Comparison of ENCODE assay signal across 8 cellular contexts in the genomic region with DNA sequence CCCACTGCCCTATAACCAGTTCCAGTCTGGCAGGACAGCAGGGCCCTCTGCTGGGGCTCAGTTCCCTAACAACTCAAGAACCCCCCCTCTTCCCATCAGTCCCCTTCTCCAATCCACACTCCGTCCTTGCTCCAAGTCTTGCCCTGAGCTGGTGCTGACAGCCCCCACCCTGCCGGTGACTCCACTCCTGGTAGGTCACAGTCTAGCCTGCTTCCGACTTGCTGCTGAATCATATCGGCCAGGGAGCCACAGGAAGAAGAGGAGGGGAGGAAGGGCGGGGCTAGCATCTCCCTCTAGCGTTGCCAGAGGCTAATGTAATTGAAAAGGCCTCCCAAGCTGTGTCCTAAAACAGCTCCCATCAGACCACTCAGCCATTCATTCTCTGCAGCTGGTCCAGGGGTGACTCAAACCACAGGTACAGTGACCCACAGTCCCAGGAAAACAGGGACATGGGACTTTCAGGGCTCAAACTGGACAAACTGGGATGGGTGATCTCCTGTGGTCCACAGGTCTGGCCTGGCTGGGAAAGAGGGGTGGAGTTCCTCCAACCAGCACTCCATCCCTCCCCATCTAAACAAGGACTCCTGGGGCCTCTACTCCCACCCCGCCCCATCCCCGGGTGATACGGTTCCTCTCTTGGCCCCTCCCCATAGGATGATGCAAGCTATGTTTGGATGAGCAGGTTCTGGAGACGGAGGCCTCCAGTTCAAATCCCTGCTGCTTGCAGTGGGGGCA.
DNase-seq lines count a peak whose midpoint lies in the region; ATAC-seq and TF ChIP-seq lines count a peak whose summit lies in the region.

No MANE protein-coding gene starts in this region.

- H3K27ac Mint-ChIP-seq in mesothelial cell of epicardium: no peak overlapping the region

- peak overlapping the region; percentile 37; the same call in 1 of the 2 replicates for H3K27ac ChIP-seq in Panc1 (ENCODE audit: low read length)

- CTCF ChIA-PET in Panc1 (lab: Charles Lee): interaction anchor here (0.6 kb wide), 1 partner anchor 192 kb away, joined by 4 read pairs; no protein-coding TSS in a partner anchor

- peaks cover 7% of the 10 kb centered on the region for H3K4me1 ChIP-seq in Panc1 (ENCODE audit: control insufficient read depth, insufficient read depth, low read length)

- H3K9me3 Mint-ChIP-seq in mesothelial cell of epicardium: no peaks in the 10 kb centered on the region

- H3K9me3 ChIP-seq in Panc1 (ENCODE audit: control insufficient read depth, insufficient read depth, low read depth, low read length): no peaks in the 10 kb centered on the region

- ATAC-seq in HG02840 (IDR thresholded peaks at IDR 0.05; ENCODE audit: low FRiP score, unreplicated experiment) (peak; percentile 43), Panc1 (peak; percentile 80), sciatic nerve (peak; percentile 43)

- in situ Hi-C loops in GM13977 (cut with MboI; ENCODE audit: low pct_unique_long_range_greater_than_20kb, low sequenced_read_pairs, unreplicated experiment) (no loop called here), Panc1 (cut with HindIII; ENCODE audit: low pct_unique_long_range_greater_than_20kb, low sequenced_read_pairs) (no loop called here)

- no TSS peak for BruUV-seq in Panc1 (replicated peaks; lab: Mats Ljungman, UMichigan)

- no peaks in the 10 kb centered on the region for H3K27me3 ChIP-seq in Panc1 (ENCODE audit: control insufficient read depth, insufficient read depth, low read length)

- POLR2A ChIA-PET in Panc1 (lab: Charles Lee): no interaction called here

- DNase-seq in GM13977 (ENCODE audit: low spot score): peak; percentile 82
- peak; percentile 50 for DNase-seq in Panc1 (ENCODE audit: low read depth, low spot score)
- peak; percentile 82 to 87 for DNase-seq in activated T-cell treated with anti-CD3 and anti-CD28 coated beads, Interleukin-2, amount 50 U/mL, for 48 hours
- DNase-seq in fibroblast of villous mesenchyme (ENCODE audit: low read depth): peak; percentile 89
- peak; percentile 80 for DNase-seq in sciatic nerve (ENCODE audit: low spot score)
- DNase-seq in NCI-H2029 treated with DMSO at 0.1 percent for 48 hours (lab: John Stamatoyannopoulos, UW): no peak
- no peak for DNase-seq in mesothelial cell of epicardium (ENCODE audit: low spot score in 2 of 2, unreplicated experiment in 2 of 2)

- no peaks in the 10 kb centered on the region for H3K36me3 Mint-ChIP-seq in mesothelial cell of epicardium

- H3K4me3 Mint-ChIP-seq in mesothelial cell of epicardium: no peak overlapping the region

- H3K4me3 ChIP-seq in Panc1 (ENCODE audit: low read depth in 2 of 2, low read length in 2 of 2) (no peak overlapping the region), fibroblast of villous mesenchyme (ENCODE audit: low read depth, low read length) (no peak overlapping the region)

- no peaks in the 10 kb centered on the region for H3K36me3 ChIP-seq in Panc1 (ENCODE audit: control insufficient read depth, insufficient read depth, low read length)

- peaks cover 15% of the 10 kb centered on the region for H3K4me1 Mint-ChIP-seq in mesothelial cell of epicardium

- peak; percentile 13 for TF ChIP-seq CTCF in GM13977 (IDR thresholded peaks at IDR 0.05; ENCODE audit: extremely low read depth, insufficient read depth, missing control alignments)
- TF ChIP-seq CTCF in Panc1 (IDR thresholded peaks at IDR 0.05): no peak; the same call in 1 of the 2 replicates
- TF ChIP-seq CTCF in fibroblast of villous mesenchyme (IDR thresholded peaks at IDR 0.05; ENCODE audit: insufficient read depth, low read depth, low read length): peak; percentile 65
- no peak for TF ChIP-seq CTCF in mesothelial cell of epicardium (IDR thresholded peaks at IDR 0.05; ENCODE audit: unreplicated experiment)

- H3K27me3 Mint-ChIP-seq in mesothelial cell of epicardium (ENCODE audit: low read depth): peaks cover 18% of the 10 kb centered on the region

- intact Hi-C loops in Panc1 (cut with micrococcal nuclease; ENCODE audit: unreplicated experiment) (no loop called here), sciatic nerve (cut with DNase I) (no loop called here)

Comparison
In these comparisons a context has a peak if more than half of its experiments do, and no peak if none do; other contexts are left out.
1. DNase-seq: peak in GM13977 (single experiment), Panc1 (single experiment), activated T-cell treated with anti-CD3 and anti-CD28 coated beads, Interleukin-2, amount 50 U/mL, for 48 hours (2 of 2), fibroblast of villous mesenchyme (single experiment) and sciatic nerve (single experiment); none in NCI-H2029 treated with DMSO at 0.1 percent for 48 hours (single experiment) and mesothelial cell of epicardium (0 of 2).
2. CTCF ChIP-seq: peak in GM13977 (single experiment) and fibroblast of villous mesenchyme (single experiment); none in Panc1 (single experiment) and mesothelial cell of epicardium (single experiment).
3. Peak in every context shown above with its lines, with median percentiles within 50 percentile points of each other: ATAC-seq.